Comparison of ENCODE assay signal across 16 cellular contexts in genomic region chr1:162536511-162536910, GRCh38. TPM values are rescaled to one million over a fixed set of nuclear protein-coding genes. Genes with fewer than 3 reads are reported as not detected.
DNase-seq lines count a peak whose midpoint lies in the region; TF ChIP-seq lines count a peak whose summit lies in the region.
"Had no signal": no experiment of that assay in that cellular context is flagged by ENCODE, and none has a peak within 500 bp of the region (broad histone marks: within the 10 kb centered on the region; RNA-seq: fewer than 3 reads in every experiment).

No MANE protein-coding gene starts in this region.

- peak overlapping the region; percentile 8 for H3K27ac ChIP-seq in brain microvascular endothelial cell
- H3K27ac ChIP-seq: body of pancreas, PC-9 had no signal

- no peaks in the 10 kb centered on the region for H3K4me1 ChIP-seq in HAP-1
- H3K4me1 ChIP-seq: body of pancreas had no signal

- H3K27me3 ChIP-seq in brain microvascular endothelial cell (replicated peaks) = no peaks in the 10 kb centered on the region
- H3K27me3 ChIP-seq in HAP-1 (ENCODE audit: low read depth) = no peaks in the 10 kb centered on the region
- H3K27me3 ChIP-seq: body of pancreas had no signal

- DNase-seq in EL (peak; percentile 73), LHCN-M2 (ENCODE audit: low read depth) (peak; percentile 67), brain microvascular endothelial cell (no peak), kidney tubule cell (ENCODE audit: low spot score) (peak; percentile 32), HAP-1 (ENCODE audit: low spot score in 2 of 2) (no peak), GF-D8 (lab: John Stamatoyannopoulos, UW) (no peak), activated gamma-delta T cell treated with Interleukin-2 at 50 U/mL for 16 hours (no peak), germinal center (ENCODE audit: low spot score) (no peak)
- DNase-seq: activated CD4-positive, CD25-positive, alpha-beta regulatory T cell; activated naive CD4-positive, alpha-beta T cell; body of pancreas; CD4-positive, alpha-beta memory T cell; H7; NCI-H1930; NCI-H524 treated with DMSO at 0.1 percent for 48 hours; PC-9 had no signal

- TF ChIP-seq CTCF in brain microvascular endothelial cell (IDR thresholded peaks at IDR 0.05; ENCODE audit: low read depth, low read length, missing control alignments) = no peak

- H3K4me3 ChIP-seq in brain microvascular endothelial cell (ENCODE audit: low read depth, low read length) (no peak overlapping the region), HAP-1 (no peak overlapping the region)
- H3K4me3 ChIP-seq: body of pancreas, PC-9 had no signal

- H3K36me3 ChIP-seq in brain microvascular endothelial cell (replicated peaks) (no peaks in the 10 kb centered on the region), HAP-1 (replicated peaks) (no peaks in the 10 kb centered on the region)

- in situ Hi-C loops in brain microvascular endothelial cell (cut with HindIII; ENCODE audit: low pct_ligation_motif_present, low sequenced_read_pairs) = no loop called here
- in situ Hi-C loops in HAP-1 (cut with MboI; ENCODE audit: low sequenced_read_pairs) = no loop called here

- H3K9me3 ChIP-seq in HAP-1 = no peaks in the 10 kb centered on the region
- H3K9me3 ChIP-seq: body of pancreas had no signal

RNA-seq across cellular contexts. Expression of gene UAP1, which starts 25.0 kb away (rescaled TPM):
- 122 and 153 TPM in 2 replicates for total RNA-seq in LHCN-M2 (2014; rRNA removed)
- 94.0 TPM for polyA plus RNA-seq in LHCN-M2 (2012)

RNA-seq across cellular contexts. Expression of gene UHMK1, which starts 38.9 kb away (rescaled TPM):
- total RNA-seq in LHCN-M2 (2014; rRNA removed) = 141 and 143 TPM in 2 replicates
- polyA plus RNA-seq in LHCN-M2 (2012) = 21.9 TPM

Comparison
In these comparisons a context has a peak if more than half of its experiments do, and no peak if none do; other contexts are left out.
1. DNase-seq: peak in EL (single experiment), LHCN-M2 (single experiment) and kidney tubule cell (single experiment); none in brain microvascular endothelial cell (single experiment), HAP-1 (0 of 2), GF-D8 (single experiment), activated gamma-delta T cell treated with Interleukin-2 at 50 U/mL for 16 hours (single experiment) and germinal center (single experiment).